In the genomic region with DNA sequence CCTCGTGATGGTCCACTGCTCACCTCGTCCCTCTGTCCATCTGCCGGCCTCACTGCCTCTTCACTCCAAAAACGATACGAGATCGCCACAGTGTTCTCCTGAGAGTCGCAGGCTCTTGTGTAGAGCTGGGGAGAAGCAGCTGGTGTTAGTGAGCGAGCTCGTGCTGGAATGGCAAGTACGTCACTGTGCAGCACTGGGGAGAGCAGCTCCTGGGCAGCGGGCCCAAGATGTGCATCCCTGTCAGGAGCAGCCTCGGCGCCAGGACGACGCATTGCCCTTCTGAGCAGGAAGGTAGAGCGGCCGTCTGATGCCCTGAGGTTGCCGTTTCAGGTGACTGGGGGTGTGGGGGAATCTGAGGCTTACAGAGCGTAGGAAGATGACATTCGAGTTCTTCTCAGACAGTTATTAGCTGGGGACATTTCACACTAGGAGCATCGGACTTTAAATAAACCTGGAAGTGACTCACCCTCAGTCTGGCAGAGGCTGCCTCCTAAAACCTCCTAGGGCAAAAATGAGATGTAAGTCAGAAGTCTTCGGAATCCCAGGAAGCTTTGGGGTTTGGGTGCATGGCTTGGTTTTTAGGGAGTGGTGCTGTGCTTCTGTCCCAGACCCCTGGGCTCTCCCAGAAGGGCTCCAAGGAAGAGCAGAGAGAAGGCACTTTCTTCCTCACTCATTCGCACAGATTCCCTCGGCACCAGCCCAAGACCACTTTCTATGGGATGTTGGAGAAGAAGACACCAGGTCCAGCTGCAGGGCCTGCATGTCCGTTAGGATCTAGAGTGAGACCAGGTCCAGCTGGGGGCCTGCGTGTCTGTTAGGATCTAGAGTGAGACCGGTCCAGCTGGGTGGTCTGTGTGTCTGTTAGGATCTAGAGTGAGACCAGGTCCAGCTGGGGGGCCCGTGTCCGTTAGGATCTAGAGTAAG, we compare ENCODE assay signal across 9 cellular contexts. TPM values are rescaled to one million over a fixed set of nuclear protein-coding genes. Genes with fewer than 3 reads are reported as not detected.
DNase-seq lines count a peak whose midpoint lies in the region; ATAC-seq and TF ChIP-seq lines count a peak whose summit lies in the region.
"Had no signal": no experiment of that assay in that cellular context is flagged by ENCODE, and none has a peak within 500 bp of the region (broad histone marks: within the 10 kb centered on the region; RNA-seq: fewer than 3 reads in every experiment).

No MANE protein-coding gene starts in this region.

- ATAC-seq in omental fat pad (ENCODE audit: low FRiP score), result no peak
- no peak for ATAC-seq in HG03045 (IDR thresholded peaks at IDR 0.05; ENCODE audit: unreplicated experiment)
- no peak for ATAC-seq in HG03159 (IDR thresholded peaks at IDR 0.05; ENCODE audit: unreplicated experiment)

- no peak for TF ChIP-seq CTCF in omental fat pad (IDR thresholded peaks at IDR 0.05)

- DNase-seq in DMS 273 (lab: John Stamatoyannopoulos, UW; ENCODE audit: unreplicated experiment), result peak; percentile 84
- DNase-seq in MV-4-11 (lab: John Stamatoyannopoulos, UW), result peak; percentile 3
- DNase-seq in cerebellum (ENCODE audit: low spot score), result peak; percentile 82
- peak; percentile 18 for DNase-seq in omental fat pad (ENCODE audit: low spot score)
- DNase-seq in germinal center (ENCODE audit: low spot score), result no peak
- DNase-seq in HT-29 (ENCODE audit: low spot score), result no peak
- DNase-seq: NCI-H526 treated with DMSO at 0.1 percent for 48 hours had no signal

RNA-seq across cellular contexts. Expression of a gene that starts 31.2 kb away (rescaled TPM):
- total RNA-seq in cerebellum, result 27.7 TPM
- total RNA-seq in omental fat pad, result 10 to 100 TPM in 3 of 4 donors, 1 to 10 TPM in 1; 1.1 to 26.8 (median 14.8) TPM
- total RNA-seq in HT-29 (2014; rRNA removed; shearing (Covaris generic)), result not detected in 2 replicates

Comparison
In these comparisons a context has a peak if more than half of its experiments do, and no peak if none do; other contexts are left out.
1. DNase-seq: peak in DMS 273 (single experiment), MV-4-11 (single experiment), cerebellum (single experiment) and omental fat pad (single experiment); none in germinal center (single experiment) and HT-29 (single experiment).